Comparison of ENCODE assay signal across 11 cellular contexts in genomic region chr12:122295877-122296276, GRCh38.
"Had no signal": no experiment of that assay in that cellular context is flagged by ENCODE, and none has a peak within 500 bp of the region (broad histone marks: within the 10 kb centered on the region; RNA-seq: fewer than 3 reads in every experiment).

No MANE protein-coding gene starts in this region.

- FAIRE-seq: H1, H54 had no signal

- H3K4me3 ChIP-seq: GM23248, GM23338, HAP-1 had no signal

- H3K9me3 Mint-ChIP-seq: GM23338, H9, HFFc6 had no signal

- DNase-seq: GM23248, GOT3, H7, H9, HCEC 1CT, HFFc6 had no signal

- H3K4me2 ChIP-seq: GM23338 had no signal

- H3K27ac Mint-ChIP-seq: GM23338, H9, HFFc6 had no signal

- H3K9me3 ChIP-seq: HAP-1 had no signal

- H3K4me3 Mint-ChIP-seq: GM23338, H9, HFFc6 had no signal

- H3K9ac ChIP-seq: GM23248 had no signal

- H3K27ac ChIP-seq: GM23248 had no signal

- H3K4me1 ChIP-seq: HAP-1 had no signal

- H2AFZ ChIP-seq: GM23248, GM23338 had no signal

- H3K36me3 ChIP-seq: HAP-1 had no signal

- H3K4me1 Mint-ChIP-seq: GM23338, H9 had no signal

- ATAC-seq: GM23338, HCT116 had no signal
